In the genomic region with DNA sequence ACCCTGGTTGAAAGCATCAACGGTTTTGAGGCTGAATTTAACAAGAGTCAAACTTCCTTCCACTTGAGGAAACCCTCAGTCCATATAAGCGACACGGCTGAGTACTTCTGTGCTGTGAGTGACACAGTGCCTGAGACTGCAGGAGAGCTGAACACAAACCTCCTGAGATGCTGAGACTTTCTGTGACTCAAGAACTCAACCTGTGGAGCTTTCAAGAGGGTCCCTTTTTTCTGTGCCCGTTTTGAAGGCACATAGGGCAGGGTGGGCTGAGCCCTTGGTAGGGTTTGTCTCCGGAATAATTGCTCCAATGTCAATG, we compare ENCODE assay signal across 28 cellular contexts.
DNase-seq lines count a peak whose midpoint lies in the region; ATAC-seq and TF ChIP-seq lines count a peak whose summit lies in the region.
"Had no signal": no experiment of that assay in that cellular context is flagged by ENCODE, and none has a peak within 500 bp of the region (broad histone marks: within the 10 kb centered on the region; RNA-seq: fewer than 3 reads in every experiment).

No MANE protein-coding gene starts in this region.

- no peaks in the 10 kb centered on the region for H3K9me3 Mint-ChIP-seq in activated CD8-positive, alpha-beta memory T cell treated with anti-CD3 and anti-CD28 coated beads, Interleukin-2, amount 10 ng/mL, durations not matched to agents 7 days and 5 days (ENCODE audit: low read depth)
- H3K9me3 Mint-ChIP-seq in CD4-positive, alpha-beta T cell = no peaks in the 10 kb centered on the region
- H3K9me3 Mint-ChIP-seq in activated naive CD8-positive, alpha-beta T cell treated with anti-CD3 and anti-CD28 coated beads, Interleukin-2, amount 10 ng/mL, durations not matched to agents 7 days and 5 days = no peaks in the 10 kb centered on the region
- H3K9me3 Mint-ChIP-seq: effector memory CD8-positive, alpha-beta T cell had no signal

- CTCF ChIA-PET in activated CD8-positive, alpha-beta memory T cell treated with anti-CD3 and anti-CD28 coated beads, Interleukin-2, amount 10 ng/mL, durations not matched to agents 7 days and 5 days (lab: Charles Lee) = interaction anchor here (0.9 to 3.2 kb wide), 25 partner anchors 9 to 611 kb away, joined by 3 to 28 read pairs (median 5); no protein-coding TSS in a partner anchor
- CTCF ChIA-PET in CD4-positive, alpha-beta T cell (lab: Charles Lee) = interaction anchor here (1.0 to 2.8 kb wide), 10 partner anchors 12 to 592 kb away, joined by 3 to 22 read pairs (median 12); no protein-coding TSS in a partner anchor

- no peaks in the 10 kb centered on the region for H3K36me3 ChIP-seq in adrenal gland (replicated peaks in 1 of 2)
- H3K36me3 ChIP-seq: lower lobe of right lung had no signal

- DNase-seq in activated CD8-positive, alpha-beta memory T cell treated with anti-CD3 and anti-CD28 coated beads, Interleukin-2, amount 10 ng/mL, durations not matched to agents 7 days and 5 days = no peak
- DNase-seq in activated CD8-positive, alpha-beta memory T cell treated with anti-CD3 and anti-CD28 coated beads, Interleukin-2, amount 50 U/mL, for 48 hours = no peak
- no peak for DNase-seq in CD4-positive, alpha-beta T cell
- DNase-seq in T-helper 17 cell (no peak), adrenal gland (no peak)
- DNase-seq in activated naive CD8-positive, alpha-beta T cell treated with anti-CD3 and anti-CD28 coated beads, Interleukin-2, amount 10 ng/mL, durations not matched to agents 7 days and 5 days = no peak
- DNase-seq in stimulated activated CD4-positive, alpha-beta T cell treated with anti-CD3 and anti-CD28 coated beads, Interleukin-4, amount 100 ng/mL, for 1 hour = no peak
- DNase-seq: activated CD4-positive, alpha-beta T cell treated with anti-CD3 and anti-CD28 coated beads for 4 hours; activated CD8-positive, alpha-beta memory T cell treated with anti-CD3 and anti-CD28 coated beads, Interleukin-2, amount 50 U/mL, for 4 hours; Caco-2; cortex of kidney; DMS79 treated with DMSO at 0.1 percent for 48 hours; effector memory CD8-positive, alpha-beta T cell; GF-D8; hippocampal formation; Karpas-422; lower lobe of right lung; midbrain; naive B cell; NCI-H1436 treated with DMSO at 0.1 percent for 48 hours; NCI-H2081 treated with DMSO at 0.1 percent for 48 hours; PC-3; trophoblast cell had no signal

- no peak for TF ChIP-seq CTCF in CD4-positive, alpha-beta T cell (IDR thresholded peaks at IDR 0.05)
- TF ChIP-seq CTCF in adrenal gland (IDR thresholded peaks at IDR 0.05) = no peak

- ATAC-seq in activated CD8-positive, alpha-beta memory T cell treated with anti-CD3 and anti-CD28 coated beads, Interleukin-2, amount 10 ng/mL, durations not matched to agents 7 days and 5 days = peak; percentile 49
- ATAC-seq in CD4-positive, alpha-beta T cell (ENCODE audit: poor library complexity) = peak; percentile 41
- peak; percentile 45 for ATAC-seq in T-helper 17 cell
- ATAC-seq in activated naive CD8-positive, alpha-beta T cell treated with anti-CD3 and anti-CD28 coated beads, Interleukin-2, amount 10 ng/mL, durations not matched to agents 7 days and 5 days (ENCODE audit: low read depth) = peak; percentile 52
- no peak for ATAC-seq in HG03520 (IDR thresholded peaks at IDR 0.05; ENCODE audit: unreplicated experiment)
- ATAC-seq: PC-3, sciatic nerve had no signal

- no peaks in the 10 kb centered on the region for H3K4me1 ChIP-seq in adrenal gland (replicated peaks in 1 of 2)
- H3K4me1 ChIP-seq: Caco-2, lower lobe of right lung had no signal

- H3K27me3 Mint-ChIP-seq in activated CD8-positive, alpha-beta memory T cell treated with anti-CD3 and anti-CD28 coated beads, Interleukin-2, amount 10 ng/mL, durations not matched to agents 7 days and 5 days = peaks cover 6% of the 10 kb centered on the region
- H3K27me3 Mint-ChIP-seq in CD4-positive, alpha-beta T cell = no peaks in the 10 kb centered on the region
- no peaks in the 10 kb centered on the region for H3K27me3 Mint-ChIP-seq in T-helper 17 cell
- H3K27me3 Mint-ChIP-seq in activated naive CD8-positive, alpha-beta T cell treated with anti-CD3 and anti-CD28 coated beads, Interleukin-2, amount 10 ng/mL, durations not matched to agents 7 days and 5 days = peaks cover 6% of the 10 kb centered on the region

- H3K27ac ChIP-seq in CD4-positive, alpha-beta T cell (ENCODE audit: low read depth, low read length) = no peak overlapping the region
- H3K27ac ChIP-seq in adrenal gland = no peak overlapping the region
- H3K27ac ChIP-seq: lower lobe of right lung, SK-N-MC had no signal

- peaks cover 12% of the 10 kb centered on the region for H3K4me1 Mint-ChIP-seq in activated CD8-positive, alpha-beta memory T cell treated with anti-CD3 and anti-CD28 coated beads, Interleukin-2, amount 10 ng/mL, durations not matched to agents 7 days and 5 days
- peaks cover 50% of the 10 kb centered on the region for H3K4me1 Mint-ChIP-seq in CD4-positive, alpha-beta T cell (ENCODE audit: low read depth)
- H3K4me1 Mint-ChIP-seq in T-helper 17 cell = peaks cover 10% of the 10 kb centered on the region
- peaks cover 8% of the 10 kb centered on the region for H3K4me1 Mint-ChIP-seq in activated naive CD8-positive, alpha-beta T cell treated with anti-CD3 and anti-CD28 coated beads, Interleukin-2, amount 10 ng/mL, durations not matched to agents 7 days and 5 days
- H3K4me1 Mint-ChIP-seq: B cell, naive B cell had no signal

- no peak overlapping the region for H3K4me3 ChIP-seq in adrenal gland
- H3K4me3 ChIP-seq: lower lobe of right lung had no signal

- peak overlapping the region; percentile 77 for H3K27ac Mint-ChIP-seq in activated CD8-positive, alpha-beta memory T cell treated with anti-CD3 and anti-CD28 coated beads, Interleukin-2, amount 10 ng/mL, durations not matched to agents 7 days and 5 days
- peak overlapping the region; percentile 77 for H3K27ac Mint-ChIP-seq in CD4-positive, alpha-beta T cell
- H3K27ac Mint-ChIP-seq in T-helper 17 cell = peak overlapping the region; percentile 19
- peak overlapping the region; percentile 78 for H3K27ac Mint-ChIP-seq in activated naive CD8-positive, alpha-beta T cell treated with anti-CD3 and anti-CD28 coated beads, Interleukin-2, amount 10 ng/mL, durations not matched to agents 7 days and 5 days
- H3K27ac Mint-ChIP-seq: B cell, naive B cell, progenitor cell of endocrine pancreas had no signal

- H3K9me3 ChIP-seq in CD4-positive, alpha-beta T cell (ENCODE audit: control insufficient read depth, low read length) = no peaks in the 10 kb centered on the region
- H3K9me3 ChIP-seq in T-helper 17 cell (ENCODE audit: control insufficient read depth, low read length, poor library complexity, severe bottlenecking) (no peaks in the 10 kb centered on the region), adrenal gland (replicated peaks in 1 of 3) (no peaks in the 10 kb centered on the region)
- H3K9me3 ChIP-seq: Caco-2, lower lobe of right lung had no signal

- 60 to 70% (median 65%) methylated on average over 5 of the region's 5 CpGs for WGBS in adrenal gland, 4 donors

- no peak for TF ChIP-seq POLR2A in adrenal gland (IDR thresholded peaks at IDR 0.05)

- intact Hi-C loops in CD4-positive, alpha-beta T cell (cut with DNase I, micrococcal nuclease) = loop anchor here (1.0 to 5.0 kb wide), 2 partner anchors 62 to 65 kb away; no protein-coding TSS in a partner anchor
- intact Hi-C loops in adrenal gland (cut with DNase I) = no loop called here

- H3K27me3 ChIP-seq in CD4-positive, alpha-beta T cell (ENCODE audit: control insufficient read depth, insufficient read depth, low read length) = no peaks in the 10 kb centered on the region
- H3K27me3 ChIP-seq in adrenal gland = no peaks in the 10 kb centered on the region

- no peaks in the 10 kb centered on the region for H3K36me3 Mint-ChIP-seq in activated CD8-positive, alpha-beta memory T cell treated with anti-CD3 and anti-CD28 coated beads, Interleukin-2, amount 10 ng/mL, durations not matched to agents 7 days and 5 days
- no peaks in the 10 kb centered on the region for H3K36me3 Mint-ChIP-seq in CD4-positive, alpha-beta T cell (ENCODE audit: low read depth)
- H3K36me3 Mint-ChIP-seq in T-helper 17 cell (ENCODE audit: low read depth) = no peaks in the 10 kb centered on the region
- H3K36me3 Mint-ChIP-seq in activated naive CD8-positive, alpha-beta T cell treated with anti-CD3 and anti-CD28 coated beads, Interleukin-2, amount 10 ng/mL, durations not matched to agents 7 days and 5 days = no peaks in the 10 kb centered on the region
- H3K36me3 Mint-ChIP-seq: naive B cell had no signal

- peak overlapping the region; percentile 76 for H3K4me3 Mint-ChIP-seq in activated CD8-positive, alpha-beta memory T cell treated with anti-CD3 and anti-CD28 coated beads, Interleukin-2, amount 10 ng/mL, durations not matched to agents 7 days and 5 days
- peak overlapping the region; percentile 67 for H3K4me3 Mint-ChIP-seq in CD4-positive, alpha-beta T cell
- peak overlapping the region; percentile 53 for H3K4me3 Mint-ChIP-seq in T-helper 17 cell
- peak overlapping the region; percentile 65 for H3K4me3 Mint-ChIP-seq in activated naive CD8-positive, alpha-beta T cell treated with anti-CD3 and anti-CD28 coated beads, Interleukin-2, amount 10 ng/mL, durations not matched to agents 7 days and 5 days
- H3K4me3 Mint-ChIP-seq: B cell, naive B cell had no signal

- POLR2A ChIA-PET in CD4-positive, alpha-beta T cell (lab: Charles Lee) = interaction anchor here (0.6 to 2.7 kb wide), 10 partner anchors 11 to 577 kb away, joined by 3 to 15 read pairs (median 4); no protein-coding TSS in a partner anchor
- POLR2A ChIA-PET in activated naive CD8-positive, alpha-beta T cell treated with anti-CD3 and anti-CD28 coated beads, Interleukin-2, amount 10 ng/mL, durations not matched to agents 7 days and 5 days (lab: Charles Lee) = interaction anchor here (0.7 to 3.0 kb wide), 14 partner anchors 11 to 591 kb away, joined by 3 to 15 read pairs (median 5); no protein-coding TSS in a partner anchor

Comparison
In these comparisons a context has a peak if more than half of its experiments do, and no peak if none do; other contexts are left out.
1. H3K27ac Mint-ChIP-seq: peak in every context shown above with its lines; median percentile 78 in activated naive CD8-positive, alpha-beta T cell treated with anti-CD3 and anti-CD28 coated beads, Interleukin-2, amount 10 ng/mL, durations not matched to agents 7 days and 5 days; 77 in activated CD8-positive, alpha-beta memory T cell treated with anti-CD3 and anti-CD28 coated beads, Interleukin-2, amount 10 ng/mL, durations not matched to agents 7 days and 5 days; 77 in CD4-positive, alpha-beta T cell; 19 in T-helper 17 cell.
2. intact Hi-C loops: an anchor here in CD4-positive, alpha-beta T cell (1.0 to 5.0 kb wide); none called in adrenal gland.